11 cellular contexts compared by ENCODE assay signal in the genomic region with DNA sequence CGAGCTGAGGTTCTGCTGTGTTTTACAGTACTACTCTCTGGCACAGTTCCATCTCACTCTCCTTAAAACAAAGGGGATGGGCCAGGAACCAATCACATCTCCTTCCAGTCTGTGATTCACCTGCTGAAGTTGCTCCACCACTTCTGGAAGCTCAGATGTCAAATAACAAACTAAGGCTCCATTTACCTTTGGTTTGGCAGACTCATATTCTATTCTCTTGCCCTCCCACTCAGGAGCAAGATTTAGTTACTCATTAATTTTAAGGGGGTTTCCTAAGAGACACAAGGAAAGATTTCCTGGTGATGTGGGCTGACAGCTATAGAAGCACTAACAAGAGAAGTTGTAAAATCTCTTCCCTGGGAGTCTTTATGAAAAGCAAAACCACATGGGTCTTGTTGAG. TPM values are rescaled to one million over a fixed set of nuclear protein-coding genes. Genes with fewer than 3 reads are reported as not detected.
A peak's percentile ranks its signal among the peaks of the same experiment; 100 is the strongest.
DNase-seq lines count a peak whose midpoint lies in the region; ATAC-seq and TF ChIP-seq lines count a peak whose summit lies in the region.
"Had no signal": no experiment of that assay in that cellular context is flagged by ENCODE, and none has a peak within 500 bp of the region (broad histone marks: within the 10 kb centered on the region; RNA-seq: fewer than 3 reads in every experiment).

No MANE protein-coding gene starts in this region.

- TF ChIP-seq CTCF in lower lobe of right lung (IDR thresholded peaks at IDR 0.05), result no peak
- TF ChIP-seq CTCF in Peyer's patch (IDR thresholded peaks at IDR 0.05), result no peak

- peak; percentile 3 for DNase-seq in ELR (ENCODE audit: low read depth)
- peak; percentile 3 for DNase-seq in RKO (ENCODE audit: low spot score)
- no peak for DNase-seq in lower lobe of right lung
- DNase-seq in left cardiac atrium, result no peak
- no peak for DNase-seq in D341Med (ENCODE audit: low spot score)
- DNase-seq in Peyer's patch, result no peak
- DNase-seq: amygdala had no signal

- H3K36me3 ChIP-seq in lower lobe of right lung (no peaks in the 10 kb centered on the region), Peyer's patch (no peaks in the 10 kb centered on the region)
- H3K36me3 ChIP-seq: upper lobe of left lung had no signal

- no peaks in the 10 kb centered on the region for H3K27me3 ChIP-seq in lower lobe of right lung (ENCODE audit: low read depth)
- H3K27me3 ChIP-seq in Peyer's patch, result no peaks in the 10 kb centered on the region
- H3K27me3 ChIP-seq: upper lobe of left lung had no signal

- no peak overlapping the region for H3K4me3 ChIP-seq in lower lobe of right lung
- no peak overlapping the region for H3K4me3 ChIP-seq in Peyer's patch
- H3K4me3 ChIP-seq: smooth muscle cell, upper lobe of left lung had no signal

- no peaks in the 10 kb centered on the region for H3K4me1 ChIP-seq in lower lobe of right lung
- H3K4me1 ChIP-seq in Peyer's patch, result no peaks in the 10 kb centered on the region
- H3K4me1 ChIP-seq: upper lobe of left lung had no signal

- intact Hi-C loops in lower lobe of right lung (cut with DNase I) (no loop called here), left cardiac atrium (cut with DNase I) (no loop called here)

- H3K9me3 ChIP-seq in lower lobe of right lung (no peaks in the 10 kb centered on the region), Peyer's patch (no peaks in the 10 kb centered on the region)
- H3K9me3 ChIP-seq: upper lobe of left lung had no signal

- H3K27ac ChIP-seq in lower lobe of right lung (no peak overlapping the region), Peyer's patch (no peak overlapping the region)
- H3K27ac ChIP-seq: upper lobe of left lung had no signal

- TF ChIP-seq POLR2A in Peyer's patch (IDR thresholded peaks at IDR 0.05), result no peak

- peak; percentile 89 for ATAC-seq in HG02759 (IDR thresholded peaks at IDR 0.05; ENCODE audit: unreplicated experiment)
- ATAC-seq in lower lobe of right lung, result peak; percentile 57 to 62
- ATAC-seq in left cardiac atrium, result no peak
- no peak for ATAC-seq in GM18498 (IDR thresholded peaks at IDR 0.05; ENCODE audit: unreplicated experiment)

RNA-seq across cellular contexts. Expression of gene KIF2A, which starts 37.8 kb away (rescaled TPM):
- total RNA-seq in lower lobe of right lung, result 23.5 TPM
- total RNA-seq in left cardiac atrium, result 10 to 100 TPM; 11.6 to 14.8 TPM
- 10 to 100 TPM; 38.3 to 71.8 (median 41.6) TPM for total RNA-seq in Peyer's patch

Comparison
In these comparisons a context has a peak if more than half of its experiments do, and no peak if none do; other contexts are left out.
1. DNase-seq: peak in ELR (single experiment) and RKO (single experiment); none in lower lobe of right lung (single experiment), left cardiac atrium (single experiment), D341Med (single experiment) and Peyer's patch (0 of 3).
2. ATAC-seq: peak in HG02759 (single experiment) and lower lobe of right lung (2 of 2); none in left cardiac atrium (0 of 2) and GM18498 (single experiment).